ENCODE assay signal across 8 cellular contexts in the genomic region with DNA sequence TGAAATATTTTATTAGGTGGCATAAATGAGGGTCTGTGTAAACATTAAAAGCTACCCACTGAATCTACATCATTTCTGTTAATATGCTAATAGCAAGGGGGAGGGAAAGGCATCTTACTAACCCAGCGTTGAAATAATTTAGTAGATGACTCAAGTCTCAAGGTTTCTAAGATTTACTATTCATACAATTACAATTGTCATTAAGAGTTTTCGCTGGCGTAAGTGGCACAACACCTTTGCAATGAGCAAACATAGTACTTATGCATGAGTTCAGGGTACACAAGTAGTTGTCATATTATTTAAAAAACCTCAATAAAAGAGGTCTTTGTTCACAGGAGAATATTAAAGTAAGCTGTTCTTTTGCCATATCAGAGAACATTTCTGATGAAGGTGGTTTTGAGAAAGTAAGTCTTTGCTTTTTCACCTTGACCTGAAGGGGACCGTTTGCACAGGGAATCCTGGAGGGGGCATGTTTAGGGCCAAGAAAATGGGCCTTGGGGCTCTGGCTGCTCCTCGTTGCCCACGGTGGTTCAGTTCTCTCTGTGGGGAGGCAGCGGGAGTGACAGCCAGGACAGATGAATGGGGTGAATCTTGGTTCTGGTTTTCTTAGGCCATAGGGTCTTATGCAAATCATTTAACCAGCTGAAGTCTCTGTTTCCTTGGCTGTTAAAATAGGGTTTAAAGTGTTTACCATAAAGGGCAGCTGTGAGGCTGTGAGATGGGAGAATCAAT. TPM values are rescaled to one million over a fixed set of nuclear protein-coding genes. Genes with fewer than 3 reads are reported as not detected.
DNase-seq lines count a peak whose midpoint lies in the region; ATAC-seq and TF ChIP-seq lines count a peak whose summit lies in the region.

No MANE protein-coding gene starts in this region.

- H3K27ac ChIP-seq in Panc1 (ENCODE audit: low read length) (peak overlapping the region; percentile 89), neuronal stem cell (replicated peaks; ENCODE audit: low read length) (no peak overlapping the region)

- peaks cover 45% of the 10 kb centered on the region for H3K4me1 ChIP-seq in Panc1 (ENCODE audit: control insufficient read depth, insufficient read depth, low read length)
- peaks cover 7 to 12% of the 10 kb centered on the region in 2 donors for H3K4me1 ChIP-seq in neuronal stem cell (ENCODE audit: control insufficient read depth in 2 of 2, insufficient read depth in 1 of 2, low read depth in 1 of 2, low read length in 2 of 2)

- no peak overlapping the region for H2BK5ac ChIP-seq in neuronal stem cell (ENCODE audit: low read length)

- no TSS peak for BruUV-seq in Panc1 (replicated peaks; lab: Mats Ljungman, UMichigan)

- ATAC-seq in GM21825 (IDR thresholded peaks at IDR 0.05; ENCODE audit: unreplicated experiment) (peak; percentile 33), Panc1 (no peak)

- no peak overlapping the region for H2AK5ac ChIP-seq in neuronal stem cell (ENCODE audit: low read depth, low read length)

- intact Hi-C loops in Panc1 (cut with micrococcal nuclease; ENCODE audit: unreplicated experiment), result no loop called here

- H2BK15ac ChIP-seq in neuronal stem cell (ENCODE audit: low read length), result no peak overlapping the region

- in situ Hi-C loops in Panc1 (cut with HindIII; ENCODE audit: low pct_unique_long_range_greater_than_20kb, low sequenced_read_pairs) (no loop called here), G401 (cut with HindIII; ENCODE audit: low sequenced_read_pairs) (no loop called here)

- no peak overlapping the region for H2BK12ac ChIP-seq in neuronal stem cell (ENCODE audit: low read length)

- no peak overlapping the region for H4K8ac ChIP-seq in neuronal stem cell (ENCODE audit: low read depth, low read length)

- H3K4me2 ChIP-seq in neuronal stem cell (ENCODE audit: insufficient read depth, low read length, poor library complexity, severe bottlenecking), result no peak overlapping the region

- H3K4me3 ChIP-seq in Panc1 (ENCODE audit: low read depth in 2 of 2, low read length in 2 of 2) (no peak overlapping the region), neuronal stem cell (ENCODE audit: low read length in 2 of 2) (no peak overlapping the region)

- H3K79me1 ChIP-seq in neuronal stem cell (ENCODE audit: low read depth, low read length), result no peaks in the 10 kb centered on the region

- no CpG with 5 or more reads among the region's 7 CpGs for WGBS in neuronal stem cell (ENCODE audit: extremely low coverage in 2 of 2, insufficient read length in 2 of 2, insufficient replicate concordance in 1 of 2), 2 donors

- DNase-seq in SHP77 treated with DMSO at 0.1 percent for 48 hours (lab: John Stamatoyannopoulos, UW) (peak; percentile 8), SHP77 (lab: John Stamatoyannopoulos, UW) (no peak), Panc1 (ENCODE audit: low read depth, low spot score) (no peak), neuronal stem cell (ENCODE audit: low spot score) (no peak), NCI-H187 (lab: John Stamatoyannopoulos, UW) (no peak), G401 (ENCODE audit: low spot score) (no peak)
- DNase-seq in activated CD4-positive, CD25-positive, alpha-beta regulatory T cell (lab: John Stamatoyannopoulos, UW), result no peak

- H3K4ac ChIP-seq in neuronal stem cell (ENCODE audit: low read length), result no peak overlapping the region

- no peak overlapping the region for H3K18ac ChIP-seq in neuronal stem cell (ENCODE audit: low read length)

- no peak overlapping the region for H4K91ac ChIP-seq in neuronal stem cell (ENCODE audit: low read depth, low read length, poor library complexity)

- POLR2A ChIA-PET in Panc1 (lab: Charles Lee), result no interaction called here

- no peak for TF ChIP-seq CTCF in Panc1 (IDR thresholded peaks at IDR 0.05)

- no peak overlapping the region for H2BK120ac ChIP-seq in neuronal stem cell (ENCODE audit: low read depth, low read length)

- H3K9me3 ChIP-seq in Panc1 (ENCODE audit: control insufficient read depth, insufficient read depth, low read depth, low read length) (no peaks in the 10 kb centered on the region), neuronal stem cell (replicated peaks in 1 of 2; ENCODE audit: control insufficient read depth in 2 of 2, insufficient read depth in 1 of 2, low read depth in 1 of 2, low read length in 2 of 2) (no peaks in the 10 kb centered on the region)

- no peak overlapping the region for H3K23ac ChIP-seq in neuronal stem cell (ENCODE audit: low read depth, low read length, poor library complexity)

- H3K9ac ChIP-seq in neuronal stem cell (ENCODE audit: low read depth, low read length, poor library complexity), result no peak overlapping the region

- H3K14ac ChIP-seq in neuronal stem cell (ENCODE audit: low read length), result no peak overlapping the region

- CTCF ChIA-PET in Panc1 (lab: Charles Lee), result interaction anchor here (0.5 kb wide), 1 partner anchor 134 kb away, joined by 6 read pairs; no protein-coding TSS in a partner anchor

- H3K36me3 ChIP-seq in Panc1 (ENCODE audit: control insufficient read depth, insufficient read depth, low read length) (no peaks in the 10 kb centered on the region), neuronal stem cell (replicated peaks in 1 of 2; ENCODE audit: control insufficient read depth in 2 of 2, insufficient read depth in 2 of 2, low read length in 2 of 2) (no peaks in the 10 kb centered on the region)

- H2AFZ ChIP-seq in neuronal stem cell (ENCODE audit: low read length), result peak overlapping the region; percentile 34

- H3K27me3 ChIP-seq in Panc1 (ENCODE audit: control insufficient read depth, insufficient read depth, low read length), result no peaks in the 10 kb centered on the region
- no peaks in the 10 kb centered on the region for H3K27me3 ChIP-seq in neuronal stem cell (ENCODE audit: control insufficient read depth in 3 of 3, insufficient read depth in 3 of 3, low read depth in 1 of 3, low read length in 3 of 3)

RNA-seq across cellular contexts. Expression of a gene that starts 4.4 kb away (rescaled TPM):
- 1.2 TPM for total RNA-seq in Panc1 (2021; ENCODE audit: unreplicated experiment)
- polyA plus RNA-seq in Panc1 (2012; ENCODE audit: insufficient read length), result 0.29 TPM
- 1.4 TPM for polyA plus RNA-seq in neuronal stem cell (2013, experiment 1 of 2)
- polyA plus RNA-seq in neuronal stem cell (2013, experiment 2 of 2), result 0.91 TPM
- total RNA-seq in G401 (2014; rRNA removed; shearing (Covaris generic)), result 36.6 and 48.6 TPM in 2 replicates

Comparison
In these comparisons a context has a peak if more than half of its experiments do, and no peak if none do; other contexts are left out.
1. RNA of a gene that starts 4.4 kb away (total RNA-seq): 36.6 to 48.6 TPM in G401; 1.2 TPM in Panc1 (single experiment); every median in the first group is over 10 times any median in the second.